Comparison of ENCODE assay signal across 30 cellular contexts in the genomic region with DNA sequence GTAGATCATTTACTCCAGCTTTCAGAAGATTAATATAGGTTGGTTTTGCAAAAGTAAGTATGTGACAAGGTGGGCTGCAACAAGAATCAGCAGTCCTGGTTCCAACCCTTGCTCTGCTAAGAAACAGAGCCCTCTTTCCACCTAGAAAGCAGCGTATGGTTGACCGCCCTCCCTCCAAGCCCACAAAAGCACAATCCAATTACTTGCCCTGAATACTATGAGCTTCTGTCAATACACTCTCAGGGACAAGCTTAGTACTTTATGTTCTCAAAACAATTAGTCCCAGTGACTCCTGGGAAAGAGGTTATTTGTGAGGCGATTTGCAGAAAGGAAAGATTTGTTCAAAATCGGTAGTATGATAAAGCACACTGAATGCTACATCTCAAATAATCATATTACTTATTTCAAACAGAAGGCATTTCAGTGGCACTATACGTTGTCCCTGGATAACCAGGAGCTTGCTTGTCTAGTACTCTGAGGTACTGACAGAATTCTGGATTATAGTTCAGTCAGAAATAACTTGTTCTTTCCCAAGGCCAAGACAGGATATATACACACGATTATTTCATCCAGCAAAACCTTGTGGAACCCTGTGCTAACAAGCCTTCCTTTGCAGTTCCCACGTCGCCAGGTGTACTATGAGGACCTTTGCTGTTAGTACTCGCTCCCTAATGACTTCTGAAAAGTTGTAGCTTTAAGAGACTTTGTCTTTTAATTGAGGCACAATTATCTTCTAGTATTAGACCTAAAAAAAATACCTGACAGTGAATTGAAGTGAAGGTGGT.
"Had no signal": no experiment of that assay in that cellular context is flagged by ENCODE, and none has a peak within 500 bp of the region (broad histone marks: within the 10 kb centered on the region; RNA-seq: fewer than 3 reads in every experiment).

No MANE protein-coding gene starts in this region.

- H3K4me3 ChIP-seq: esophagus squamous epithelium, heart right ventricle, left ventricle myocardium inferior, lung, psoas muscle, testis, uterus had no signal

- DNase-seq: activated B cell treated with CpG ODN at 0.5 μM for 24 hours; activated CD4-positive, alpha-beta T cell treated with anti-CD3 and anti-CD28 coated beads, Interleukin-2, amount 50 U/mL, for 4 hours; activated CD8-positive, alpha-beta memory T cell treated with anti-CD3 and anti-CD28 coated beads for 24 hours; activated effector memory CD4-positive, alpha-beta T cell treated with anti-CD3 and anti-CD28 coated beads, Interleukin-2, amount 50 U/mL, for 16 hours; activated naive CD4-positive, alpha-beta T cell treated with anti-CD3 and anti-CD28 coated beads for 36 hours; activated naive CD8-positive, alpha-beta T cell treated with anti-CD3 and anti-CD28 coated beads, Interleukin-2, amount 10 ng/mL, durations not matched to agents 7 days and 5 days; amygdala; esophagus squamous epithelium; foreskin melanocyte; heart right ventricle; left ventricle myocardium inferior; nephron progenitor cell; nucleus accumbens; psoas muscle; right cardiac atrium; stimulated activated CD4-positive, alpha-beta T cell treated with anti-CD3 and anti-CD28 coated beads, Interleukin-15, amount 100 ng/mL, for 24 hours; stimulated activated CD4-positive, alpha-beta T cell treated with anti-CD3 and anti-CD28 coated beads, Interleukin-2, amount 100 ng/mL, for 24 hours; stimulated activated naive CD8-positive, alpha-beta T cell treated with anti-CD3 and anti-CD28 coated beads, Interleukin-15, Interleukin-2, amounts not matched to agents 100 U/mL and 50 U/mL, for 24 hours; T-helper 1 cell; testis; uterus had no signal

- H3K4me1 Mint-ChIP-seq: activated naive CD8-positive, alpha-beta T cell treated with anti-CD3 and anti-CD28 coated beads, Interleukin-2, amount 10 ng/mL, durations not matched to agents 7 days and 5 days; central memory CD8-positive, alpha-beta T cell; nephron progenitor cell had no signal

- H3K27me3 ChIP-seq: esophagus squamous epithelium, heart right ventricle, testis had no signal

- H3K9me3 ChIP-seq: esophagus squamous epithelium, heart right ventricle, left ventricle myocardium inferior, psoas muscle, testis, uterus had no signal

- H3K9ac ChIP-seq: parathyroid adenoma had no signal

- H3K36me3 Mint-ChIP-seq: activated naive CD8-positive, alpha-beta T cell treated with anti-CD3 and anti-CD28 coated beads, Interleukin-2, amount 10 ng/mL, durations not matched to agents 7 days and 5 days; type B pancreatic cell had no signal

- H3K4me3 Mint-ChIP-seq: activated B cell treated with CpG ODN at 0.5 μM for 24 hours; activated naive CD4-positive, alpha-beta T cell treated with anti-CD3 and anti-CD28 coated beads for 36 hours; activated naive CD8-positive, alpha-beta T cell treated with anti-CD3 and anti-CD28 coated beads, Interleukin-2, amount 10 ng/mL, durations not matched to agents 7 days and 5 days; central memory CD8-positive, alpha-beta T cell; dendritic cell treated with granulocyte-macrophage colony-stimulating factor and Interleukin-4, amounts not matched to agents 40 ng/mL and 50 ng/mL, for 4 days; nephron progenitor cell; T-helper 2 cell treated with Interferon-gamma antibody and Interleukin-4, amounts not matched to agents 5 μg/mL and 100 μg/mL, for 36 hours; type B pancreatic cell had no signal

- H3K27ac Mint-ChIP-seq: activated B cell treated with CpG ODN at 0.5 μM for 24 hours; activated naive CD4-positive, alpha-beta T cell treated with anti-CD3 and anti-CD28 coated beads for 36 hours; activated naive CD8-positive, alpha-beta T cell treated with anti-CD3 and anti-CD28 coated beads, Interleukin-2, amount 10 ng/mL, durations not matched to agents 7 days and 5 days; dendritic cell treated with granulocyte-macrophage colony-stimulating factor and Interleukin-4, amounts not matched to agents 40 ng/mL and 50 ng/mL, for 4 days; nephron progenitor cell; T-helper 2 cell treated with Interferon-gamma antibody and Interleukin-4, amounts not matched to agents 5 μg/mL and 100 μg/mL, for 36 hours; type B pancreatic cell had no signal

- H3K27me3 Mint-ChIP-seq: activated B cell treated with CpG ODN at 0.5 μM for 24 hours; activated naive CD8-positive, alpha-beta T cell treated with anti-CD3 and anti-CD28 coated beads, Interleukin-2, amount 10 ng/mL, durations not matched to agents 7 days and 5 days; type B pancreatic cell had no signal

- FAIRE-seq: bronchial epithelial cell, endometrium had no signal

- ATAC-seq: psoas muscle; right cardiac atrium; stimulated activated naive CD8-positive, alpha-beta T cell treated with anti-CD3 and anti-CD28 coated beads, Interleukin-15, Interleukin-2, amounts not matched to agents 100 U/mL and 50 U/mL, for 24 hours had no signal

- H3K36me3 ChIP-seq: esophagus squamous epithelium, heart right ventricle, left ventricle myocardium inferior, uterus had no signal

- H3K4me1 ChIP-seq: esophagus squamous epithelium, left ventricle myocardium inferior, parathyroid adenoma, psoas muscle, uterus had no signal

- H3K27ac ChIP-seq: epithelial cell of prostate, left ventricle myocardium inferior, parathyroid adenoma, psoas muscle, testis, uterus had no signal
